ENCODE assay signal across 1 cellular context in genomic region chr5:1807479-1808185, GRCh38.
TF ChIP-seq lines count a peak whose summit lies in the region.

No MANE protein-coding gene starts in this region.

TF ChIP-seq in H1, 55 proteins besides CTCF, POLR2A, EP300 and RAD21:
- TF ChIP-seq JUND (IDR thresholded peaks at IDR 0.05; ENCODE audit: low read length) (no peak), SRF (IDR thresholded peaks at IDR 0.05; ENCODE audit: low read depth, low read length) (no peak), MAFK (IDR thresholded peaks at IDR 0.05; ENCODE audit: low read depth, low read length) (no peak), SAP30 (IDR thresholded peaks at IDR 0.05; ENCODE audit: insufficient read depth, insufficient replicate concordance, low read length) (no peak), SP4 (IDR thresholded peaks at IDR 0.05; ENCODE audit: low read length) (no peak), YY1 (IDR thresholded peaks at IDR 0.05; ENCODE audit: low read depth, low read length) (no peak), EGR1 (IDR thresholded peaks at IDR 0.05; ENCODE audit: borderline replicate concordance, low read depth, low read length) (no peak), ASH2L (IDR thresholded peaks at IDR 0.05; ENCODE audit: low read length) (no peak), KDM4A (IDR thresholded peaks at IDR 0.05; ENCODE audit: low read depth, low read length, severe bottlenecking) (no peak), CEBPB (IDR thresholded peaks at IDR 0.05; ENCODE audit: low read depth, low read length) (no peak), BACH1 (IDR thresholded peaks at IDR 0.05; ENCODE audit: low read length) (no peak), CBX5 (IDR thresholded peaks at IDR 0.05; ENCODE audit: low read depth, low read length) (no peak), SP1 (IDR thresholded peaks at IDR 0.05; ENCODE audit: low read depth, low read length) (no peak), BCL11A (IDR thresholded peaks at IDR 0.05; ENCODE audit: low read depth in 2 of 2, low read length in 2 of 2) (no peak), NRF1 (IDR thresholded peaks at IDR 0.05; ENCODE audit: low read depth, low read length) (no peak), CHD1 (IDR thresholded peaks at IDR 0.05; ENCODE audit: low read depth, low read length) (no peak), KDM5A (IDR thresholded peaks at IDR 0.05; ENCODE audit: low read length) (no peak), POLR2AphosphoS5 (IDR thresholded peaks at IDR 0.05; ENCODE audit: low read depth, low read length) (no peak)
